8 cellular contexts compared by ENCODE assay signal in genomic region chr10:38038107-38038931, GRCh38. TPM values are rescaled to one million over a fixed set of nuclear protein-coding genes. Genes with fewer than 3 reads are reported as not detected.
A peak's percentile ranks its signal among the peaks of the same experiment; 100 is the strongest.
DNase-seq lines count a peak whose midpoint lies in the region; ATAC-seq and TF ChIP-seq lines count a peak whose summit lies in the region.

No MANE protein-coding gene starts in this region.

- H3K4me1 ChIP-seq in left ventricle myocardium inferior, result peaks cover 1% of the 10 kb centered on the region
- peaks cover 0 to 13% (median 0%) of the 10 kb centered on the region in 9 donors for H3K4me1 ChIP-seq in heart right ventricle
- no peaks in the 10 kb centered on the region for H3K4me1 ChIP-seq in thymus (ENCODE audit: control insufficient read depth, insufficient read depth, low read length)
- H3K4me1 ChIP-seq in BE2C, result no peaks in the 10 kb centered on the region

- H3K4me3 ChIP-seq in left ventricle myocardium inferior (peak overlapping the region; percentile 17), heart right ventricle (peak overlapping the region in 4 of 10 donors; percentile 23 to 29 (median 24)), WI38 (ENCODE audit: low read depth, low read length) (0 out of 2 replicates have a peak overlapping the region, but pooled peaks have one; percentile 22), thymus (ENCODE audit: low read length) (no peak overlapping the region), BE2C (ENCODE audit: low read depth, low read length) (no peak overlapping the region)

- H3K27me3 ChIP-seq in left ventricle myocardium inferior (ENCODE audit: low read depth) (no peaks in the 10 kb centered on the region), heart right ventricle (no peaks in the 10 kb centered on the region), thymus (ENCODE audit: control insufficient read depth, insufficient read depth) (no peaks in the 10 kb centered on the region), BE2C (no peaks in the 10 kb centered on the region)

- ATAC-seq in heart right ventricle (no peak), HG02973 (IDR thresholded peaks at IDR 0.05; ENCODE audit: unreplicated experiment) (peak; percentile 93)

- TF ChIP-seq CTCF in left ventricle myocardium inferior (IDR thresholded peaks at IDR 0.05; ENCODE audit: borderline replicate concordance), result no peak
- no peak for TF ChIP-seq CTCF in heart right ventricle (IDR thresholded peaks at IDR 0.05)
- no peak for TF ChIP-seq CTCF in WI38 (IDR thresholded peaks at IDR 0.05; ENCODE audit: low read depth, low read length)
- TF ChIP-seq CTCF in BE2C (IDR thresholded peaks at IDR 0.05; ENCODE audit: low read depth, low read length), result no peak

- H3K27ac ChIP-seq in left ventricle myocardium inferior (replicated peaks) (no peak overlapping the region), heart right ventricle (peak overlapping the region in 3 of 10 donors; percentile 16 to 54 (median 26)), thymus (ENCODE audit: low read depth) (peak overlapping the region; percentile 18)

- DNase-seq in left ventricle myocardium inferior (no peak), heart right ventricle (no peak), DMS114 treated with DMSO at 0.1 percent for 48 hours (lab: John Stamatoyannopoulos, UW; ENCODE audit: unreplicated experiment) (no peak), BE2C (no peak), cerebellum (ENCODE audit: low spot score) (no peak)

- WGBS in heart right ventricle, 2 donors, result 85 to 96% methylated on average over 7 of the region's 7 CpGs
- WGBS in thymus, result 93% methylated on average over 7 of the region's 7 CpGs

- H3K36me3 ChIP-seq in left ventricle myocardium inferior, result peaks cover 43% of the 10 kb centered on the region
- H3K36me3 ChIP-seq in heart right ventricle, result peaks cover 0 to 73% (median 21%) of the 10 kb centered on the region in 9 donors
- H3K36me3 ChIP-seq in thymus (ENCODE audit: control insufficient read depth, insufficient read depth), result peaks cover 6% of the 10 kb centered on the region
- no peaks in the 10 kb centered on the region for H3K36me3 ChIP-seq in BE2C

- H3K9me3 ChIP-seq in left ventricle myocardium inferior (replicated peaks) (no peaks in the 10 kb centered on the region), heart right ventricle (no peaks in the 10 kb centered on the region), thymus (ENCODE audit: control insufficient read depth) (no peaks in the 10 kb centered on the region), BE2C (no peaks in the 10 kb centered on the region)

- intact Hi-C loops in left ventricle myocardium inferior (cut with micrococcal nuclease) (no loop called here), heart right ventricle (cut with DNase I) (loop anchor here in 1 of 10 donors (10.0 kb wide), 1 partner anchor 56 kb away; the partner anchor contains the start of gene ZNF37A)

RNA-seq across cellular contexts. Expression of gene ZNF33A, which starts 27.8 kb away (rescaled TPM):
- total RNA-seq in left ventricle myocardium inferior, result 24.3 TPM
- total RNA-seq in heart right ventricle, result 10 to 100 TPM; 16.8 to 27.7 (median 23.2) TPM
- polyA plus RNA-seq in heart right ventricle, result 10 to 100 TPM in 1 of 2 donors, 1 to 10 TPM in 1; 5.6 to 10.8 TPM
- 14.0 TPM for polyA plus RNA-seq in thymus
- polyA plus RNA-seq in BE2C (2012; ENCODE audit: insufficient read depth, insufficient read length, low read depth), result 10.2 TPM
- total RNA-seq in cerebellum, result 71.3 TPM

RNA-seq across cellular contexts. Expression of gene ZNF37A, which starts 55.8 kb away (rescaled TPM):
- total RNA-seq in left ventricle myocardium inferior, result 8.9 TPM
- total RNA-seq in heart right ventricle, result 1 to 10 TPM; 6.7 to 9.2 (median 7.4) TPM
- 1 to 10 TPM; 2.8 to 6.6 TPM for polyA plus RNA-seq in heart right ventricle
- polyA plus RNA-seq in thymus, result 7.0 TPM
- polyA plus RNA-seq in BE2C (2012; ENCODE audit: insufficient read depth, insufficient read length, low read depth), result 8.5 TPM
- 35.2 TPM for total RNA-seq in cerebellum

Comparison
In these comparisons a context has a peak if more than half of its experiments do, and no peak if none do; other contexts are left out.
1. H3K4me3 ChIP-seq: peak in left ventricle myocardium inferior (single experiment) and WI38 (single experiment); none in thymus (single experiment) and BE2C (single experiment).